Comparison of ENCODE assay signal across 14 cellular contexts in the genomic region with DNA sequence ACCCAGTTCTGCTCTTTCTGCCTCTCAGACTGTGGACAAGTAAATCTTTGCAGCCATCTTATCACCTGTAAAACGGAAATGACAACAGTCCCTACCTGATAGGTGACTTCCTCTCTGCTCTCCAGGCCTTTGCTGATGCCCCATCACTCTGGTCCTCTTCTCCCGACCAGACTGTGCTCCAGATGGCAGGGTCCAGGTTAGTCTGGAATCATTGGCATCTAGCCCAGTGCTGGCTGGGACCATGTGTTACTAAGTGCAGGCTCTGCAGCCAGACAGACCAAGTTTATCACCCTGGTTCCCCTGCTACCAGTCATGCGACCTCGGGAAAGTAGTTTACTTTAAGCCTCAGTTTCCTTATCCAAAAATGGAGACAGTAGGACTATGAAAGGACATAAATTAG. TPM values are rescaled to one million over a fixed set of nuclear protein-coding genes. Genes with fewer than 3 reads are reported as not detected.
A peak's percentile ranks its signal among the peaks of the same experiment; 100 is the strongest.
DNase-seq lines count a peak whose midpoint lies in the region; ATAC-seq and TF ChIP-seq lines count a peak whose summit lies in the region.
"Had no signal": no experiment of that assay in that cellular context is flagged by ENCODE, and none has a peak within 500 bp of the region (broad histone marks: within the 10 kb centered on the region; RNA-seq: fewer than 3 reads in every experiment).

No MANE protein-coding gene starts in this region.

- TF ChIP-seq CTCF in activated B cell treated with CpG ODN at 0.5 μM for 24 hours (IDR thresholded peaks at IDR 0.05) (no peak), left lung (IDR thresholded peaks at IDR 0.05) (no peak)

- peaks cover 7% of the 10 kb centered on the region for H3K4me1 ChIP-seq in right cardiac atrium (ENCODE audit: control insufficient read depth, insufficient read depth, low read length)
- peaks cover 31 to 51% of the 10 kb centered on the region in 2 donors for H3K4me1 ChIP-seq in left lung

- H3K4me1 Mint-ChIP-seq in activated naive CD4-positive, alpha-beta T cell treated with anti-CD3 and anti-CD28 coated beads, Interleukin-2, amount 50 U/mL, for 24 hours: peaks cover 44% of the 10 kb centered on the region
- peaks cover 38% of the 10 kb centered on the region for H3K4me1 Mint-ChIP-seq in activated naive CD4-positive, alpha-beta T cell treated with anti-CD3 and anti-CD28 coated beads for 36 hours (ENCODE audit: low read depth)
- peaks cover 86% of the 10 kb centered on the region for H3K4me1 Mint-ChIP-seq in activated B cell treated with CpG ODN at 0.5 μM for 24 hours

- 44% methylated on average over 4 of the region's 4 CpGs for WGBS in right cardiac atrium

- H3K27ac ChIP-seq in right cardiac atrium (ENCODE audit: low read length): no peak overlapping the region
- no peak overlapping the region for H3K27ac ChIP-seq in left lung
- H3K27ac ChIP-seq: VCaP had no signal

- no peaks in the 10 kb centered on the region for H3K9me3 Mint-ChIP-seq in activated naive CD4-positive, alpha-beta T cell treated with anti-CD3 and anti-CD28 coated beads, Interleukin-2, amount 50 U/mL, for 24 hours
- no peaks in the 10 kb centered on the region for H3K9me3 Mint-ChIP-seq in activated naive CD4-positive, alpha-beta T cell treated with anti-CD3 and anti-CD28 coated beads for 36 hours
- H3K9me3 Mint-ChIP-seq in activated B cell treated with CpG ODN at 0.5 μM for 24 hours: no peaks in the 10 kb centered on the region
- H3K9me3 Mint-ChIP-seq: activated T-cell treated with anti-CD3 and anti-CD28 coated beads, Interleukin-2, amount 50 U/mL, for 24 hours had no signal

- DNase-seq in activated naive CD4-positive, alpha-beta T cell treated with anti-CD3 and anti-CD28 coated beads for 36 hours: no peak
- DNase-seq in activated B cell treated with CpG ODN at 0.5 μM for 24 hours: no peak
- peak; percentile 62 to 82 (median 79) for DNase-seq in right cardiac atrium
- no peak for DNase-seq in SK-N-DZ (ENCODE audit: low spot score)
- DNase-seq in left lung: no peak
- DNase-seq in NCI-H526 (lab: John Stamatoyannopoulos, UW): no peak
- DNase-seq: activated T-cell treated with anti-CD3 and anti-CD28 coated beads, Interleukin-2, amount 50 U/mL, for 24 hours; DMS79 treated with DMSO at 0.1 percent for 48 hours; kidney; stimulated activated CD4-positive, alpha-beta T cell treated with anti-CD3 and anti-CD28 coated beads, Interleukin-1b, Interleukin-23, amount 100 ng/mL, for 48 hours had no signal

- no peaks in the 10 kb centered on the region for H3K27me3 Mint-ChIP-seq in activated naive CD4-positive, alpha-beta T cell treated with anti-CD3 and anti-CD28 coated beads, Interleukin-2, amount 50 U/mL, for 24 hours
- H3K27me3 Mint-ChIP-seq in activated naive CD4-positive, alpha-beta T cell treated with anti-CD3 and anti-CD28 coated beads for 36 hours (ENCODE audit: low read depth): no peaks in the 10 kb centered on the region
- H3K27me3 Mint-ChIP-seq in activated B cell treated with CpG ODN at 0.5 μM for 24 hours: no peaks in the 10 kb centered on the region
- H3K27me3 Mint-ChIP-seq: activated T-cell treated with anti-CD3 and anti-CD28 coated beads, Interleukin-2, amount 50 U/mL, for 24 hours had no signal

- peak overlapping the region; percentile 46 for H3K27ac Mint-ChIP-seq in activated naive CD4-positive, alpha-beta T cell treated with anti-CD3 and anti-CD28 coated beads, Interleukin-2, amount 50 U/mL, for 24 hours
- H3K27ac Mint-ChIP-seq in activated naive CD4-positive, alpha-beta T cell treated with anti-CD3 and anti-CD28 coated beads for 36 hours: no peak overlapping the region
- peak overlapping the region; percentile 71 for H3K27ac Mint-ChIP-seq in activated B cell treated with CpG ODN at 0.5 μM for 24 hours
- H3K27ac Mint-ChIP-seq: activated T-cell treated with anti-CD3 and anti-CD28 coated beads, Interleukin-2, amount 50 U/mL, for 24 hours had no signal

- peaks cover 0 to under 1% of the 10 kb centered on the region in 2 donors for H3K36me3 ChIP-seq in left lung

- no peak for ATAC-seq in activated B cell treated with CpG ODN at 0.5 μM for 24 hours (ENCODE audit: low read depth)
- ATAC-seq in right cardiac atrium: no peak
- ATAC-seq in GM21381 (IDR thresholded peaks at IDR 0.05; ENCODE audit: unreplicated experiment): no peak
- no peak for ATAC-seq in left lung
- ATAC-seq: esophagus mucosa had no signal

- H3K27me3 ChIP-seq in right cardiac atrium (ENCODE audit: control insufficient read depth, insufficient read depth) (no peaks in the 10 kb centered on the region), left lung (no peaks in the 10 kb centered on the region)

- intact Hi-C loops in activated naive CD4-positive, alpha-beta T cell treated with anti-CD3 and anti-CD28 coated beads for 36 hours (cut with micrococcal nuclease): loop anchor here (5.0 to 10.0 kb wide), 7 partner anchors 130 to 1343 kb away; a partner anchor contains a TSS
- intact Hi-C loops in activated B cell treated with CpG ODN at 0.5 μM for 24 hours (cut with micrococcal nuclease) (loop anchor here (5.0 to 10.0 kb wide), 2 partner anchors 65 to 357 kb away; a partner anchor contains a TSS), right cardiac atrium (cut with DNase I) (no loop called here), left lung (cut with DNase I) (no loop called here)

- H3K4me3 ChIP-seq in right cardiac atrium (ENCODE audit: low read length) (no peak overlapping the region), left lung (no peak overlapping the region)

- CTCF ChIA-PET in activated naive CD4-positive, alpha-beta T cell treated with anti-CD3 and anti-CD28 coated beads for 36 hours (lab: Charles Lee): interaction anchor here (0.7 kb wide), 1 partner anchor 173 kb away, joined by 3 read pairs; no protein-coding TSS in a partner anchor
- CTCF ChIA-PET in activated B cell treated with CpG ODN at 0.5 μM for 24 hours (lab: Charles Lee): interaction anchor here (1.5 kb wide), 1 partner anchor 174 kb away, joined by 3 read pairs; no protein-coding TSS in a partner anchor

- H3K4me3 Mint-ChIP-seq in activated naive CD4-positive, alpha-beta T cell treated with anti-CD3 and anti-CD28 coated beads, Interleukin-2, amount 50 U/mL, for 24 hours: no peak overlapping the region
- H3K4me3 Mint-ChIP-seq in activated naive CD4-positive, alpha-beta T cell treated with anti-CD3 and anti-CD28 coated beads for 36 hours: no peak overlapping the region
- no peak overlapping the region for H3K4me3 Mint-ChIP-seq in activated B cell treated with CpG ODN at 0.5 μM for 24 hours
- H3K4me3 Mint-ChIP-seq: activated T-cell treated with anti-CD3 and anti-CD28 coated beads, Interleukin-2, amount 50 U/mL, for 24 hours had no signal

- peaks cover 1% of the 10 kb centered on the region for H3K36me3 Mint-ChIP-seq in activated naive CD4-positive, alpha-beta T cell treated with anti-CD3 and anti-CD28 coated beads, Interleukin-2, amount 50 U/mL, for 24 hours
- H3K36me3 Mint-ChIP-seq in activated naive CD4-positive, alpha-beta T cell treated with anti-CD3 and anti-CD28 coated beads for 36 hours (ENCODE audit: low read depth): peaks cover 4% of the 10 kb centered on the region
- H3K36me3 Mint-ChIP-seq in activated B cell treated with CpG ODN at 0.5 μM for 24 hours (ENCODE audit: low read depth): peaks cover 24% of the 10 kb centered on the region

- POLR2A ChIA-PET in activated B cell treated with CpG ODN at 0.5 μM for 24 hours (lab: Charles Lee): interaction anchor here (0.9 to 3.1 kb wide), 3 partner anchors 12 to 149 kb away, joined by 9 to 49 read pairs (median 40); no protein-coding TSS in a partner anchor

- H3K9me3 ChIP-seq in right cardiac atrium (ENCODE audit: control insufficient read depth, low read length) (no peaks in the 10 kb centered on the region), left lung (no peaks in the 10 kb centered on the region)

RNA-seq across cellular contexts. Expression of a gene that starts 1.8 kb away (rescaled TPM):
- 10 to 100 TPM; 22.3 to 23.0 TPM for total RNA-seq in activated naive CD4-positive, alpha-beta T cell treated with anti-CD3 and anti-CD28 coated beads for 36 hours
- 74.1 and 77.2 TPM in 2 replicates for total RNA-seq in activated B cell treated with CpG ODN at 0.5 μM for 24 hours
- 10 to 100 TPM; 45.9 to 49.8 (median 47.4) TPM for total RNA-seq in right cardiac atrium
- 55.9 TPM for polyA plus RNA-seq in right cardiac atrium
- 25.6 and 34.3 TPM in 2 replicates for polyA plus RNA-seq in SK-N-DZ (2014; cell fraction: cytosol; rRNA removed)
- polyA plus RNA-seq in SK-N-DZ (2014; cell fraction: nucleus; rRNA removed): 12.4 and 17.9 TPM in 2 replicates
- 10 to 100 TPM; 28.5 to 35.6 TPM for total RNA-seq in left lung

RNA-seq across cellular contexts. Expression of a gene that starts 47.1 kb away (rescaled TPM):
- under 1 TPM in 1 of 2 experiments, not detected in 1; 0.15 TPM for total RNA-seq in activated naive CD4-positive, alpha-beta T cell treated with anti-CD3 and anti-CD28 coated beads for 36 hours
- total RNA-seq in activated B cell treated with CpG ODN at 0.5 μM for 24 hours (not detected in 2 replicates), right cardiac atrium (not detected), left lung (not detected)
- polyA plus RNA-seq in right cardiac atrium: 0.07 TPM
- not detected in 2 replicates for polyA plus RNA-seq in SK-N-DZ (2014; cell fraction: cytosol; rRNA removed)
- polyA plus RNA-seq in SK-N-DZ (2014; cell fraction: nucleus; rRNA removed): not detected in 2 replicates
- total RNA-seq: esophagus mucosa had no signal

Comparison
In these comparisons a context has a peak if more than half of its experiments do, and no peak if none do; other contexts are left out.
1. DNase-seq: peak in right cardiac atrium (3 of 3); none in activated naive CD4-positive, alpha-beta T cell treated with anti-CD3 and anti-CD28 coated beads for 36 hours (single experiment), activated B cell treated with CpG ODN at 0.5 μM for 24 hours (single experiment), SK-N-DZ (single experiment), left lung (0 of 2) and NCI-H526 (0 of 2).
2. intact Hi-C loops: an anchor here in activated naive CD4-positive, alpha-beta T cell treated with anti-CD3 and anti-CD28 coated beads for 36 hours (5.0 to 10.0 kb wide) and activated B cell treated with CpG ODN at 0.5 μM for 24 hours (5.0 to 10.0 kb wide); none called in right cardiac atrium and left lung.